Comparison of ENCODE assay signal across 26 cellular contexts in genomic region chr14:94946244-94946643, GRCh38.
A peak's percentile ranks its signal among the peaks of the same experiment; 100 is the strongest.
DNase-seq lines count a peak whose midpoint lies in the region; ATAC-seq and TF ChIP-seq lines count a peak whose summit lies in the region.
"Had no signal": no experiment of that assay in that cellular context is flagged by ENCODE, and none has a peak within 500 bp of the region (broad histone marks: within the 10 kb centered on the region; RNA-seq: fewer than 3 reads in every experiment).

No MANE protein-coding gene starts in this region.

- H3K27ac ChIP-seq in BLaER1 treated with 17β-estradiol and CSF1 and Interleukin-3, amounts not matched to agents 10 nM and 100 nM = no peak overlapping the region
- H3K27ac ChIP-seq in CD4-positive, alpha-beta T cell (ENCODE audit: low read depth, low read length) = no peak overlapping the region
- H3K27ac ChIP-seq in naive thymus-derived CD4-positive, alpha-beta T cell (ENCODE audit: low read depth, low read length) = no peak overlapping the region
- no peak overlapping the region for H3K27ac ChIP-seq in A673 (ENCODE audit: low read depth, low read length, poor library complexity, severe bottlenecking)
- H3K27ac ChIP-seq: gastrocnemius medialis, hepatocyte, PC-9, stomach, thyroid gland, WERI-Rb-1 had no signal

- peak overlapping the region in 8 of 11 experiments; percentile 12 to 64 (median 60); a peak in 17 of 22 replicates for H3K4me2 ChIP-seq in BLaER1 treated with 17β-estradiol and CSF1 and Interleukin-3, amounts not matched to agents 10 nM and 100 nM
- H3K4me2 ChIP-seq: hepatocyte, PC-9 had no signal

- H3K27ac Mint-ChIP-seq in CD4-positive, alpha-beta T cell = peak overlapping the region; percentile 83
- peak overlapping the region; percentile 73 for H3K27ac Mint-ChIP-seq in activated CD4-positive, alpha-beta memory T cell treated with anti-CD3 and anti-CD28 coated beads for 36 hours
- H3K27ac Mint-ChIP-seq in naive thymus-derived CD4-positive, alpha-beta T cell = peak overlapping the region in 2 of 9 donors; percentile 71 to 85
- H3K27ac Mint-ChIP-seq: activated T-cell treated with anti-CD3 and anti-CD28 coated beads, Interleukin-2, amount 50 U/mL, for 24 hours; dendritic cell treated with granulocyte-macrophage colony-stimulating factor and Interleukin-4, amounts not matched to agents 40 ng/mL and 50 ng/mL, for 4 days had no signal

- CTCF ChIA-PET in CD4-positive, alpha-beta T cell (lab: Charles Lee) = no interaction called here
- CTCF ChIA-PET in activated CD4-positive, alpha-beta memory T cell treated with anti-CD3 and anti-CD28 coated beads for 36 hours (lab: Charles Lee) = no interaction called here
- CTCF ChIA-PET in naive thymus-derived CD4-positive, alpha-beta T cell (lab: Charles Lee) = no interaction called here
- CTCF ChIA-PET in A673 (lab: Charles Lee) = no interaction called here

- peak; percentile 54 for ATAC-seq in CD4-positive, alpha-beta T cell (ENCODE audit: poor library complexity)
- peak; percentile 66 for ATAC-seq in naive thymus-derived CD4-positive, alpha-beta T cell
- ATAC-seq: gastrocnemius medialis, left cardiac atrium had no signal

- H3K9me3 Mint-ChIP-seq in CD4-positive, alpha-beta T cell = peaks cover 2% of the 10 kb centered on the region
- peaks cover 2% of the 10 kb centered on the region for H3K9me3 Mint-ChIP-seq in activated CD4-positive, alpha-beta memory T cell treated with anti-CD3 and anti-CD28 coated beads for 36 hours
- H3K9me3 Mint-ChIP-seq in naive thymus-derived CD4-positive, alpha-beta T cell = peaks cover 0 to 7% (median 2%) of the 10 kb centered on the region in 11 donors
- H3K9me3 Mint-ChIP-seq: activated T-cell treated with anti-CD3 and anti-CD28 coated beads, Interleukin-2, amount 50 U/mL, for 24 hours; dendritic cell treated with granulocyte-macrophage colony-stimulating factor and Interleukin-4, amounts not matched to agents 40 ng/mL and 50 ng/mL, for 4 days had no signal

- POLR2A ChIA-PET in CD4-positive, alpha-beta T cell (lab: Charles Lee) = interaction anchor here (0.8 kb wide), 1 partner anchor 72 kb away, joined by 4 read pairs; no protein-coding TSS in a partner anchor
- POLR2A ChIA-PET in activated CD4-positive, alpha-beta memory T cell treated with anti-CD3 and anti-CD28 coated beads for 36 hours (lab: Charles Lee) = no interaction called here
- POLR2A ChIA-PET in naive thymus-derived CD4-positive, alpha-beta T cell (lab: Charles Lee) = no interaction called here
- POLR2A ChIA-PET in A673 (lab: Charles Lee; ENCODE audit: low non-redundant PET) = no interaction called here

- H3K27me3 ChIP-seq in BLaER1 treated with 17β-estradiol and CSF1 and Interleukin-3, amounts not matched to agents 10 nM and 100 nM = no peaks in the 10 kb centered on the region
- H3K27me3 ChIP-seq in CD4-positive, alpha-beta T cell (ENCODE audit: control insufficient read depth, insufficient read depth, low read length) = no peaks in the 10 kb centered on the region
- H3K27me3 ChIP-seq in naive thymus-derived CD4-positive, alpha-beta T cell (ENCODE audit: control insufficient read depth in 2 of 2, insufficient read depth in 2 of 2, low read length in 2 of 2) = no peaks in the 10 kb centered on the region
- no peaks in the 10 kb centered on the region for H3K27me3 ChIP-seq in A673 (replicated peaks; ENCODE audit: insufficient read depth, low read depth, low read length, poor library complexity)
- H3K27me3 ChIP-seq: gastrocnemius medialis, hepatocyte, stomach, thyroid gland had no signal

- H3K4me1 Mint-ChIP-seq in CD4-positive, alpha-beta T cell (ENCODE audit: low read depth) = peaks cover 8% of the 10 kb centered on the region
- H3K4me1 Mint-ChIP-seq in activated CD4-positive, alpha-beta memory T cell treated with anti-CD3 and anti-CD28 coated beads for 36 hours (ENCODE audit: low read depth) = peaks cover 8% of the 10 kb centered on the region
- peaks cover 0 to 10% (median 0%) of the 10 kb centered on the region in 7 donors for H3K4me1 Mint-ChIP-seq in naive thymus-derived CD4-positive, alpha-beta T cell

- peaks cover 14% of the 10 kb centered on the region for H3K27me3 Mint-ChIP-seq in CD4-positive, alpha-beta T cell
- H3K27me3 Mint-ChIP-seq in activated CD4-positive, alpha-beta memory T cell treated with anti-CD3 and anti-CD28 coated beads for 36 hours = no peaks in the 10 kb centered on the region
- peaks cover 0 to 17% (median 5%) of the 10 kb centered on the region in 5 donors for H3K27me3 Mint-ChIP-seq in naive thymus-derived CD4-positive, alpha-beta T cell

- H3K9me3 ChIP-seq in BLaER1 treated with 17β-estradiol and CSF1 and Interleukin-3, amounts not matched to agents 10 nM and 100 nM (replicated peaks in 1 of 11) = peaks cover 4 to 21% (median 9%) of the 10 kb centered on the region in 11 experiments; a peak in 12 of 22 replicates
- H3K9me3 ChIP-seq in CD4-positive, alpha-beta T cell (ENCODE audit: control insufficient read depth, low read length) = no peaks in the 10 kb centered on the region
- H3K9me3 ChIP-seq in naive thymus-derived CD4-positive, alpha-beta T cell (ENCODE audit: control insufficient read depth in 2 of 3, low read length in 3 of 3) = no peaks in the 10 kb centered on the region
- H3K9me3 ChIP-seq in A673 (ENCODE audit: low read depth, low read length, poor library complexity, severe bottlenecking) = no peaks in the 10 kb centered on the region
- H3K9me3 ChIP-seq: thyroid gland had no signal

- H3K4me3 ChIP-seq in BLaER1 treated with 17β-estradiol and CSF1 and Interleukin-3, amounts not matched to agents 10 nM and 100 nM = no peak overlapping the region
- no peak overlapping the region for H3K4me3 ChIP-seq in naive thymus-derived CD4-positive, alpha-beta T cell (ENCODE audit: low read length)
- no peak overlapping the region for H3K4me3 ChIP-seq in A673 (ENCODE audit: low read depth, low read length, poor library complexity, severe bottlenecking)
- H3K4me3 ChIP-seq: gastrocnemius medialis, hepatocyte, PC-9, stomach, thyroid gland had no signal

- H3K36me3 ChIP-seq in BLaER1 treated with 17β-estradiol and CSF1 and Interleukin-3, amounts not matched to agents 10 nM and 100 nM = no peaks in the 10 kb centered on the region
- no peaks in the 10 kb centered on the region for H3K36me3 ChIP-seq in naive thymus-derived CD4-positive, alpha-beta T cell (ENCODE audit: control insufficient read depth in 2 of 3, insufficient read depth in 3 of 3, low read length in 3 of 3)
- H3K36me3 ChIP-seq in A673 (ENCODE audit: insufficient read depth, low read length, poor library complexity, severe bottlenecking) = no peaks in the 10 kb centered on the region
- H3K36me3 ChIP-seq: gastrocnemius medialis, stomach, thyroid gland, WERI-Rb-1 had no signal

- H3K9ac ChIP-seq in BLaER1 treated with 17β-estradiol and CSF1 and Interleukin-3, amounts not matched to agents 10 nM and 100 nM = no peak overlapping the region

- DNase-seq in CD4-positive, alpha-beta T cell = no peak
- peak; percentile 31 for DNase-seq in activated CD4-positive, alpha-beta memory T cell treated with anti-CD3 and anti-CD28 coated beads for 36 hours
- no peak for DNase-seq in naive thymus-derived CD4-positive, alpha-beta T cell
- DNase-seq in A673 (ENCODE audit: low spot score) (no peak), GM10266 (ENCODE audit: extremely low spot score) (no peak), NCI-H1417 treated with DMSO at 0.1 percent for 48 hours (lab: John Stamatoyannopoulos, UW) (no peak), NCI-H2196 treated with DMSO at 0.1 percent for 48 hours (lab: John Stamatoyannopoulos, UW; ENCODE audit: unreplicated experiment) (no peak)
- DNase-seq: activated T-cell treated with anti-CD3 and anti-CD28 coated beads, Interleukin-2, amount 50 U/mL, for 24 hours; gastrocnemius medialis; GDM1; HCEC 1CT; left cardiac atrium; NCI-H1048; NCI-H187; NCI-H2171; NCI-H510A treated with DMSO at 0.1 percent for 48 hours; PC-9; Right ventricle myocardium superior; stomach; T-helper 9 cell; thyroid gland; WERI-Rb-1 had no signal

- intact Hi-C loops in CD4-positive, alpha-beta T cell (cut with DNase I, micrococcal nuclease) = no loop called here
- intact Hi-C loops in activated CD4-positive, alpha-beta memory T cell treated with anti-CD3 and anti-CD28 coated beads for 36 hours (cut with micrococcal nuclease) = no loop called here
- intact Hi-C loops in naive thymus-derived CD4-positive, alpha-beta T cell (cut with micrococcal nuclease) = no loop called here
- intact Hi-C loops in A673 (cut with micrococcal nuclease; ENCODE audit: unreplicated experiment) = no loop called here

- TF ChIP-seq CTCF in CD4-positive, alpha-beta T cell (IDR thresholded peaks at IDR 0.05) = no peak
- TF ChIP-seq CTCF in A673 (conservative IDR thresholded peaks at IDR 0.05; ENCODE audit: low read depth, low read length) = no peak
- no peak for TF ChIP-seq CTCF in GM10266 (IDR thresholded peaks at IDR 0.05; ENCODE audit: control insufficient read depth, insufficient read depth, low read depth, missing control alignments)

- BruUV-seq in A673 (replicated peaks; lab: Mats Ljungman, UMichigan) = no TSS peak

- no peaks in the 10 kb centered on the region for H4K20me1 ChIP-seq in BLaER1 treated with 17β-estradiol and CSF1 and Interleukin-3, amounts not matched to agents 10 nM and 100 nM

- H3K4me3 Mint-ChIP-seq in CD4-positive, alpha-beta T cell = no peak overlapping the region
- H3K4me3 Mint-ChIP-seq in activated CD4-positive, alpha-beta memory T cell treated with anti-CD3 and anti-CD28 coated beads for 36 hours = no peak overlapping the region
- H3K4me3 Mint-ChIP-seq in naive thymus-derived CD4-positive, alpha-beta T cell = peak overlapping the region in 1 of 10 donors; percentile 53
- H3K4me3 Mint-ChIP-seq: activated naive CD8-positive, alpha-beta T cell; activated T-cell treated with anti-CD3 and anti-CD28 coated beads, Interleukin-2, amount 50 U/mL, for 24 hours; dendritic cell treated with granulocyte-macrophage colony-stimulating factor and Interleukin-4, amounts not matched to agents 40 ng/mL and 50 ng/mL, for 4 days had no signal

- H3K4me1 ChIP-seq in BLaER1 treated with 17β-estradiol and CSF1 and Interleukin-3, amounts not matched to agents 10 nM and 100 nM = peaks cover 0 to 37% (median 26%) of the 10 kb centered on the region in 10 experiments; a peak in 16 of 20 replicates
- peaks cover 0 to 20% of the 10 kb centered on the region in 2 donors for H3K4me1 ChIP-seq in naive thymus-derived CD4-positive, alpha-beta T cell (ENCODE audit: control insufficient read depth in 2 of 2, insufficient read depth in 2 of 2, low read length in 2 of 2)
- H3K4me1 ChIP-seq in A673 (ENCODE audit: insufficient read depth, low read length, poor library complexity, severe bottlenecking) = no peaks in the 10 kb centered on the region
- H3K4me1 ChIP-seq: gastrocnemius medialis, stomach, thyroid gland had no signal

- H3K36me3 Mint-ChIP-seq in CD4-positive, alpha-beta T cell (ENCODE audit: low read depth) = no peaks in the 10 kb centered on the region
- H3K36me3 Mint-ChIP-seq in activated CD4-positive, alpha-beta memory T cell treated with anti-CD3 and anti-CD28 coated beads for 36 hours = no peaks in the 10 kb centered on the region
- H3K36me3 Mint-ChIP-seq in naive thymus-derived CD4-positive, alpha-beta T cell = no peaks in the 10 kb centered on the region
- H3K36me3 Mint-ChIP-seq: activated naive CD8-positive, alpha-beta T cell had no signal
